22 cellular contexts compared by ENCODE assay signal in genomic region chr4:185868983-185869938, GRCh38. TPM values are rescaled to one million over a fixed set of nuclear protein-coding genes. Genes with fewer than 3 reads are reported as not detected.
DNase-seq lines count a peak whose midpoint lies in the region; ATAC-seq, FAIRE-seq and TF ChIP-seq lines count a peak whose summit lies in the region.
"Had no signal": no experiment of that assay in that cellular context is flagged by ENCODE, and none has a peak within 500 bp of the region (broad histone marks: within the 10 kb centered on the region; RNA-seq: fewer than 3 reads in every experiment).

No MANE protein-coding gene starts in this region.

- H3K27me3 ChIP-seq in bronchial epithelial cell (ENCODE audit: control insufficient read depth, insufficient read depth, low read length) (no peaks in the 10 kb centered on the region), right atrium auricular region (no peaks in the 10 kb centered on the region), stomach (no peaks in the 10 kb centered on the region)

- DNase-seq in M059J (ENCODE audit: low read depth) (peak; percentile 3), bronchial epithelial cell (ENCODE audit: low read depth) (peak; percentile 64), right atrium auricular region (ENCODE audit: low spot score) (no peak), stomach (no peak), NCI-H1436 treated with DMSO at 0.1 percent for 48 hours (lab: John Stamatoyannopoulos, UW) (no peak)
- DNase-seq: activated CD4-positive, CD25-positive, alpha-beta regulatory T cell treated with anti-CD3 and anti-CD28 coated beads, Interleukin-2, amount 50 U/mL, for 72 hours; activated naive CD4-positive, alpha-beta T cell treated with anti-CD3 and anti-CD28 coated beads for 36 hours; activated T-cell treated with anti-CD3 and anti-CD28 coated beads, Interleukin-2, amount 50 U/mL, for 4 hours; amygdala; kidney; mesenchymal stem cell; MM.1S; naive thymus-derived CD4-positive, alpha-beta T cell; NCI-H1436; OCI-M1; SIG-M5; T-helper 1 cell had no signal

- TF ChIP-seq POLR2A in stomach (IDR thresholded peaks at IDR 0.05) (no peak), GM18505 (IDR thresholded peaks at IDR 0.05; ENCODE audit: borderline replicate concordance, extremely low read depth, insufficient read depth, insufficient read length) (no peak)

- intact Hi-C loops in stomach (cut with DNase I; ENCODE audit: low total_unique reads): no loop called here

- FAIRE-seq in bronchial epithelial cell (lab: Jason Lieb, UNC): no peak
- FAIRE-seq: H54, kidney, urothelium cell line had no signal

- WGBS in stomach, 5 donors: 69 to 75% (median 73%) methylated on average over 6 of the region's 6 CpGs

- H3K4me1 ChIP-seq in right atrium auricular region (peaks cover 0 to 7% of the 10 kb centered on the region in 2 donors), stomach (peaks cover 4 to 39% (median 23%) of the 10 kb centered on the region in 4 donors)

- H3K4me3 ChIP-seq in bronchial epithelial cell (ENCODE audit: low read depth, low read length) (no peak overlapping the region), right atrium auricular region (no peak overlapping the region), stomach (no peak overlapping the region)

- H3K36me3 ChIP-seq in bronchial epithelial cell (ENCODE audit: control insufficient read depth, insufficient read depth, low read length) (no peaks in the 10 kb centered on the region), right atrium auricular region (no peaks in the 10 kb centered on the region), stomach (no peaks in the 10 kb centered on the region)

- no peak for TF ChIP-seq CTCF in bronchial epithelial cell (IDR thresholded peaks at IDR 0.05; ENCODE audit: insufficient read depth, low read length, severe bottlenecking)
- TF ChIP-seq CTCF in right atrium auricular region (IDR thresholded peaks at IDR 0.05): no peak
- TF ChIP-seq CTCF in stomach (IDR thresholded peaks at IDR 0.05): no peak

- no peak for ATAC-seq in GM18868 (IDR thresholded peaks at IDR 0.05; ENCODE audit: unreplicated experiment)
- ATAC-seq in GM18505 (IDR thresholded peaks at IDR 0.05; ENCODE audit: unreplicated experiment): no peak
- ATAC-seq: activated T-cell treated with anti-CD3 and anti-CD28 coated beads, Interleukin-2, amount 50 U/mL, for 4 hours; naive thymus-derived CD4-positive, alpha-beta T cell; sciatic nerve had no signal

- H3K27ac ChIP-seq in right atrium auricular region (peak overlapping the region; percentile 45 to 86), stomach (peak overlapping the region in 3 of 5 donors; percentile 40 to 60 (median 44))

- TF ChIP-seq EP300 in stomach (IDR thresholded peaks at IDR 0.05): no peak

- H3K9me3 ChIP-seq in right atrium auricular region: no peaks in the 10 kb centered on the region
- H3K9me3 ChIP-seq in stomach: no peaks in the 10 kb centered on the region

RNA-seq across cellular contexts. Expression of gene SORBS2, which starts 57.3 kb away (rescaled TPM):
- 0.52 and 3.6 TPM in 2 replicates for total RNA-seq in M059J (2014; rRNA removed; shearing (Covaris generic))
- 1.1 and 1.9 TPM in 2 replicates for total RNA-seq in bronchial epithelial cell
- total RNA-seq in right atrium auricular region: 100 to 1,000 TPM; 530 to 741 TPM
- total RNA-seq in stomach: 100 to 1,000 TPM in 4 of 5 donors, 1 to 10 TPM in 1; 9.0 to 908 (median 235) TPM
- 10 to 100 TPM; 20.0 to 31.2 (median 23.8) TPM for polyA plus RNA-seq in stomach
- total RNA-seq: activated naive CD4-positive, alpha-beta T cell treated with anti-CD3 and anti-CD28 coated beads for 36 hours had no signal
- polyA plus RNA-seq: naive thymus-derived CD4-positive, alpha-beta T cell had no signal

Comparison
In these comparisons a context has a peak if more than half of its experiments do, and no peak if none do; other contexts are left out.
1. DNase-seq: peak in M059J (single experiment) and bronchial epithelial cell (single experiment); none in right atrium auricular region (single experiment), stomach (single experiment) and NCI-H1436 treated with DMSO at 0.1 percent for 48 hours (single experiment).